ENCODE assay signal across 11 cellular contexts in genomic region chr17:49574945-49575523, GRCh38. TPM values are rescaled to one million over a fixed set of nuclear protein-coding genes. Genes with fewer than 3 reads are reported as not detected.
A peak's percentile ranks its signal among the peaks of the same experiment; 100 is the strongest.
DNase-seq lines count a peak whose midpoint lies in the region; ATAC-seq and TF ChIP-seq lines count a peak whose summit lies in the region.
"Had no signal": no experiment of that assay in that cellular context is flagged by ENCODE, and none has a peak within 500 bp of the region (broad histone marks: within the 10 kb centered on the region; RNA-seq: fewer than 3 reads in every experiment).

No MANE protein-coding gene starts in this region.

- BruUV-seq in MCF 10A (replicated peaks; lab: Mats Ljungman, UMichigan): no TSS peak

- peak overlapping the region; percentile 73 for H3K4me3 ChIP-seq in lower lobe of right lung
- H3K4me3 ChIP-seq in transverse colon: peak overlapping the region in 3 of 4 donors; percentile 51 to 71 (median 52)
- no peak overlapping the region for H3K4me3 ChIP-seq in BE2C (ENCODE audit: low read depth, low read length)

- intact Hi-C loops in MCF 10A (cut with micrococcal nuclease): loop anchor here (1.0 to 5.0 kb wide), 2 partner anchors 102 to 120 kb away; partner anchors contain the start of gene SPOP
- intact Hi-C loops in lower lobe of right lung (cut with DNase I): loop anchor here (5.0 kb wide), 1 partner anchor 122 kb away; no protein-coding TSS in a partner anchor
- intact Hi-C loops in transverse colon (cut with DNase I; ENCODE audit: low total_unique reads): loop anchor here (10.0 kb wide), 1 partner anchor 60 kb away; no protein-coding TSS in a partner anchor

- 16% methylated on average over 11 of the region's 11 CpGs; no CpG with 5 or more reads in 1 of the 2 donors for WGBS in transverse colon (ENCODE audit: low coverage in 1 of 2), 2 donors

- TF ChIP-seq CTCF in MCF 10A (IDR thresholded peaks at IDR 0.05; ENCODE audit: unreplicated experiment) (no peak), lower lobe of right lung (IDR thresholded peaks at IDR 0.05) (no peak), transverse colon (IDR thresholded peaks at IDR 0.05) (no peak), BE2C (IDR thresholded peaks at IDR 0.05; ENCODE audit: low read depth, low read length) (no peak)

- peaks cover 12% of the 10 kb centered on the region for H3K4me1 Mint-ChIP-seq in activated T-cell treated with anti-CD3 and anti-CD28 coated beads, Interleukin-2, amount 50 U/mL, for 24 hours (ENCODE audit: low read depth)
- H3K4me1 Mint-ChIP-seq in MCF 10A (ENCODE audit: insufficient read depth, unreplicated experiment): peaks cover 5% of the 10 kb centered on the region

- no peak for TF ChIP-seq POLR2A in transverse colon (IDR thresholded peaks at IDR 0.05)

- in situ Hi-C loops in transverse colon (cut with MboI; ENCODE audit: low pct_ligation_motif_present in 1 of 4, low pct_unique_long_range_greater_than_20kb in 1 of 4, low sequenced_read_pairs in 3 of 4): loop anchor here (5.0 to 25.0 kb wide), 7 partner anchors 120 to 412 kb away; partner anchors contain the start of gene DLX3 (in 1 of the 4)

- POLR2A ChIA-PET in MCF 10A (lab: Yijun Ruan, JAX): interaction anchor here (1.1 kb wide), 1 partner anchor 57 kb away, joined by 3 read pairs; no protein-coding TSS in a partner anchor

- H3K27me3 Mint-ChIP-seq in activated T-cell treated with anti-CD3 and anti-CD28 coated beads, Interleukin-2, amount 50 U/mL, for 24 hours: peaks cover 74% of the 10 kb centered on the region
- H3K27me3 Mint-ChIP-seq in MCF 10A (ENCODE audit: insufficient read depth, unreplicated experiment): peaks cover 35% of the 10 kb centered on the region

- H3K9me3 Mint-ChIP-seq in activated T-cell treated with anti-CD3 and anti-CD28 coated beads, Interleukin-2, amount 50 U/mL, for 24 hours: no peaks in the 10 kb centered on the region
- no peaks in the 10 kb centered on the region for H3K9me3 Mint-ChIP-seq in MCF 10A (ENCODE audit: unreplicated experiment)

- CTCF ChIA-PET in MCF 10A (lab: Yijun Ruan, JAX): interaction anchor here (0.7 to 16.7 kb wide), 11 partner anchors 9 to 228 kb away, joined by 3 to 325 read pairs (median 4); no protein-coding TSS in a partner anchor

- no peaks in the 10 kb centered on the region for H3K9me3 ChIP-seq in lower lobe of right lung
- H3K9me3 ChIP-seq in transverse colon: no peaks in the 10 kb centered on the region
- H3K9me3 ChIP-seq in BE2C: no peaks in the 10 kb centered on the region

- H3K27ac Mint-ChIP-seq in activated T-cell treated with anti-CD3 and anti-CD28 coated beads, Interleukin-2, amount 50 U/mL, for 24 hours: no peak overlapping the region
- no peak overlapping the region for H3K27ac Mint-ChIP-seq in MCF 10A (ENCODE audit: low read depth, unreplicated experiment)
- H3K27ac Mint-ChIP-seq: CD4-positive, CD25-positive, alpha-beta regulatory T cell had no signal

- peak overlapping the region; percentile 28 for H3K4me3 Mint-ChIP-seq in activated T-cell treated with anti-CD3 and anti-CD28 coated beads, Interleukin-2, amount 50 U/mL, for 24 hours
- H3K4me3 Mint-ChIP-seq in MCF 10A (ENCODE audit: unreplicated experiment): peak overlapping the region; percentile 69

- H3K27me3 ChIP-seq in lower lobe of right lung (ENCODE audit: low read depth) (peaks cover 8% of the 10 kb centered on the region), transverse colon (peaks cover 45% of the 10 kb centered on the region), BE2C (peaks cover 69% of the 10 kb centered on the region)

- no peak for ATAC-seq in lower lobe of right lung

- DNase-seq in activated T-cell treated with anti-CD3 and anti-CD28 coated beads, Interleukin-2, amount 50 U/mL, for 24 hours: no peak
- no peak for DNase-seq in activated T-cell treated with anti-CD3 and anti-CD28 coated beads, Interleukin-2, amount 50 U/mL, for 48 hours
- DNase-seq in MCF 10A (ENCODE audit: unreplicated experiment) (no peak), lower lobe of right lung (peak; percentile 23), transverse colon (no peak), GF-D8 (lab: John Stamatoyannopoulos, UW) (no peak), NCI-H2107 treated with DMSO at 0.1 percent for 48 hours (lab: John Stamatoyannopoulos, UW; ENCODE audit: unreplicated experiment) (no peak), BE2C (no peak)
- DNase-seq: amniotic stem cell, SIG-M5 had no signal

- H3K27ac ChIP-seq in lower lobe of right lung (peak overlapping the region; percentile 43), transverse colon (peak overlapping the region; percentile 71 to 92 (median 82))

- no peaks in the 10 kb centered on the region for H3K36me3 Mint-ChIP-seq in activated T-cell treated with anti-CD3 and anti-CD28 coated beads, Interleukin-2, amount 50 U/mL, for 24 hours (ENCODE audit: low read depth)
- no peaks in the 10 kb centered on the region for H3K36me3 Mint-ChIP-seq in MCF 10A (ENCODE audit: insufficient read depth, unreplicated experiment)
- H3K36me3 Mint-ChIP-seq: CD4-positive, CD25-positive, alpha-beta regulatory T cell had no signal

- no peak for TF ChIP-seq EP300 in transverse colon (IDR thresholded peaks at IDR 0.05; ENCODE audit: low read depth)

- H3K36me3 ChIP-seq in lower lobe of right lung: no peaks in the 10 kb centered on the region
- H3K36me3 ChIP-seq in transverse colon: no peaks in the 10 kb centered on the region
- no peaks in the 10 kb centered on the region for H3K36me3 ChIP-seq in BE2C

- H3K4me1 ChIP-seq in lower lobe of right lung: peaks cover 38% of the 10 kb centered on the region
- peaks cover 0 to 37% (median 29%) of the 10 kb centered on the region in 4 donors for H3K4me1 ChIP-seq in transverse colon
- no peaks in the 10 kb centered on the region for H3K4me1 ChIP-seq in BE2C

RNA-seq across cellular contexts. Expression of gene NXPH3, which starts 0.6 kb away (rescaled TPM):
- not detected in 2 replicates for total RNA-seq in MCF 10A (2022)
- total RNA-seq in lower lobe of right lung: 4.5 TPM
- 1 to 10 TPM in 2 of 4 donors, under 1 TPM in 2; 0.20 to 4.6 (median 2.6) TPM for total RNA-seq in transverse colon
- not detected for polyA plus RNA-seq in BE2C (2012; ENCODE audit: insufficient read depth, insufficient read length, low read depth)
- total RNA-seq: CD4-positive, CD25-positive, alpha-beta regulatory T cell had no signal
- polyA plus RNA-seq: CD4-positive, CD25-positive, alpha-beta regulatory T cell had no signal
